8 cellular contexts compared by ENCODE assay signal in the genomic region with DNA sequence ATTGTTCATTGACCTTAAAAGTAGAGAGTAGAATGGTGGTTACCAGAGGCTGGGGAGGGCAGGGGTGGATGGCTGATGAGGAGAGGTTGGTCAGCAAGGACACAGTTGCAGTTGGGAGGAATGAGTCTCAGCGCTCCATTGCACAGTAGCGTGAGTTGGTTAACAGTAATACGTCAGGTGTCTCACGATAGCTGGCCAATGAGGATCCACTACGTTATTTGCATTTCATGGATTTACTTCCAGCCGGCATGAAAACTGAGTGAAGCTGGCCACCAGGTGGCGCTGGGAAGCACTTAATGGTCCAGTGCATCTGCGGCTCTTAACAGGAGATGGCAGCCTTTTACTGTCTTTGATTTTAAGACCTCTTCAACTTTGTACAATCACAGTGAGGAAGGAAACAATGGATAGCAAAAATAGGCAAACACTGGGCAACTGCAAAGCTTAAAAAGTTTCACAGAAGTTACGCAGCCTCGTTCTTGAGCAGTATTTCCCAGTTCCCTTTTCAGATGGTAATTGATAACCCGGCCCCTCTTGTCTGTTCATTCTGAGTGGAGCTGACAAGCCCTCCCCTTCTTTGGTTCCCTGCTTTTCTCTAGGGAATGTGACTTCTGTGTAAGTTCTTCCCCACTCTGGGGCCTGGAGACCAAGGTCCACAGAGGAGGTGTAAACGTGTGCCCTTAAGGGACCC. TPM values are rescaled to one million over a fixed set of nuclear protein-coding genes. Genes with fewer than 3 reads are reported as not detected.
DNase-seq lines count a peak whose midpoint lies in the region; ATAC-seq and TF ChIP-seq lines count a peak whose summit lies in the region.

No MANE protein-coding gene starts in this region.

- peak; percentile 92 for ATAC-seq in CD8-positive, alpha-beta T cell
- ATAC-seq in GM19463 (IDR thresholded peaks at IDR 0.05; ENCODE audit: unreplicated experiment) (peak; percentile 84), HG03565 (IDR thresholded peaks at IDR 0.05; ENCODE audit: unreplicated experiment) (peak; percentile 87)

- TF ChIP-seq CTCF in CD8-positive, alpha-beta T cell (IDR thresholded peaks at IDR 0.05), result peak; percentile 98
- peak in 1 of 3 donors; percentile 99 for TF ChIP-seq CTCF in lower leg skin (IDR thresholded peaks at IDR 0.05)

- no peaks in the 10 kb centered on the region for H3K27me3 ChIP-seq in CD8-positive, alpha-beta T cell (ENCODE audit: insufficient read depth, low read length)

- H3K9me3 ChIP-seq in CD8-positive, alpha-beta T cell (ENCODE audit: low read length), result no peaks in the 10 kb centered on the region

- POLR2A ChIA-PET in CD8-positive, alpha-beta T cell (lab: Charles Lee), result interaction anchor here (0.9 to 1.5 kb wide), 2 partner anchors 34 to 562 kb away, joined by 3 to 4 read pairs; no protein-coding TSS in a partner anchor
- POLR2A ChIA-PET in activated CD4-positive, alpha-beta T cell treated with anti-CD3 and anti-CD28 coated beads, Interleukin-2, amount 10 ng/mL, durations not matched to agents 7 days and 5 days (lab: Charles Lee), result no interaction called here

- no peak overlapping the region for H3K4me3 Mint-ChIP-seq in CD8-positive, alpha-beta T cell
- H3K4me3 Mint-ChIP-seq in activated CD4-positive, alpha-beta T cell treated with anti-CD3 and anti-CD28 coated beads, Interleukin-2, amount 10 ng/mL, durations not matched to agents 7 days and 5 days, result no peak overlapping the region

- H3K27me3 Mint-ChIP-seq in CD8-positive, alpha-beta T cell (ENCODE audit: low read depth), result no peaks in the 10 kb centered on the region
- no peaks in the 10 kb centered on the region for H3K27me3 Mint-ChIP-seq in activated CD4-positive, alpha-beta T cell treated with anti-CD3 and anti-CD28 coated beads, Interleukin-2, amount 10 ng/mL, durations not matched to agents 7 days and 5 days

- H3K9me3 Mint-ChIP-seq in CD8-positive, alpha-beta T cell, result no peaks in the 10 kb centered on the region
- no peaks in the 10 kb centered on the region for H3K9me3 Mint-ChIP-seq in activated CD4-positive, alpha-beta T cell treated with anti-CD3 and anti-CD28 coated beads, Interleukin-2, amount 10 ng/mL, durations not matched to agents 7 days and 5 days

- intact Hi-C loops in CD8-positive, alpha-beta T cell (cut with DNase I, micrococcal nuclease), result loop anchor here (1.0 to 10.0 kb wide), 8 partner anchors 245 to 1023 kb away; a partner anchor contains a TSS
- intact Hi-C loops in lower leg skin (cut with DNase I; ENCODE audit: low total_unique reads), result loop anchor here (5.0 to 10.0 kb wide), 3 partner anchors 433 to 805 kb away; no protein-coding TSS in a partner anchor

- H3K27ac Mint-ChIP-seq in CD8-positive, alpha-beta T cell, result no peak overlapping the region
- peak overlapping the region; percentile 44 for H3K27ac Mint-ChIP-seq in activated CD4-positive, alpha-beta T cell treated with anti-CD3 and anti-CD28 coated beads, Interleukin-2, amount 10 ng/mL, durations not matched to agents 7 days and 5 days

- H3K27ac ChIP-seq in CD8-positive, alpha-beta T cell (ENCODE audit: low read depth, low read length), result no peak overlapping the region

- H3K4me1 Mint-ChIP-seq in CD8-positive, alpha-beta T cell (ENCODE audit: low read depth), result peaks cover 7% of the 10 kb centered on the region
- H3K4me1 Mint-ChIP-seq in activated CD4-positive, alpha-beta T cell treated with anti-CD3 and anti-CD28 coated beads, Interleukin-2, amount 10 ng/mL, durations not matched to agents 7 days and 5 days, result peaks cover 15% of the 10 kb centered on the region

- no peak overlapping the region for H3K4me3 ChIP-seq in CD8-positive, alpha-beta T cell (ENCODE audit: low read depth, low read length)
- H3K4me3 ChIP-seq in lower leg skin (ENCODE audit: low read depth, poor library complexity, severe bottlenecking), result no peak overlapping the region

- no peaks in the 10 kb centered on the region for H3K4me1 ChIP-seq in CD8-positive, alpha-beta T cell (ENCODE audit: insufficient read depth, low read length)

- CTCF ChIA-PET in CD8-positive, alpha-beta T cell (lab: Charles Lee), result interaction anchor here (0.6 to 5.8 kb wide), 52 partner anchors 8 to 1652 kb away, joined by 3 to 70 read pairs (median 6); a partner anchor contains a TSS
- CTCF ChIA-PET in activated CD4-positive, alpha-beta T cell treated with anti-CD3 and anti-CD28 coated beads, Interleukin-2, amount 10 ng/mL, durations not matched to agents 7 days and 5 days (lab: Charles Lee), result interaction anchor here (0.7 to 5.3 kb wide), 27 partner anchors 10 to 780 kb away, joined by 3 to 46 read pairs (median 5); a partner anchor contains a TSS

- no peak for TF ChIP-seq POLR2A in lower leg skin (IDR thresholded peaks at IDR 0.05)

- WGBS in lower leg skin, 2 donors, result 7 to 8% methylated on average over 12 of the region's 12 CpGs

- H3K36me3 Mint-ChIP-seq in CD8-positive, alpha-beta T cell, result no peaks in the 10 kb centered on the region
- H3K36me3 Mint-ChIP-seq in activated CD4-positive, alpha-beta T cell treated with anti-CD3 and anti-CD28 coated beads, Interleukin-2, amount 10 ng/mL, durations not matched to agents 7 days and 5 days (ENCODE audit: low read depth), result peaks cover 2% of the 10 kb centered on the region

- DNase-seq in CD8-positive, alpha-beta T cell, result peak; percentile 59 to 87 (median 81)
- DNase-seq in NCI-H748 (lab: John Stamatoyannopoulos, UW; ENCODE audit: unreplicated experiment) (peak; percentile 89), dermis blood vessel endothelial cell (peak; percentile 98), lower leg skin (ENCODE audit: low spot score in 2 of 2) (peak; percentile 91 to 98)
- peak; percentile 90 for DNase-seq in activated CD4-positive, alpha-beta T cell treated with anti-CD3 and anti-CD28 coated beads, Interleukin-2, amount 10 ng/mL, durations not matched to agents 7 days and 5 days
- peak; percentile 81 to 88 (median 85) for DNase-seq in stimulated activated CD4-positive, alpha-beta T cell treated with anti-CD3 and anti-CD28 coated beads, TNF-alpha, amount 100 ng/mL, for 48 hours (ENCODE audit: low read depth in 3 of 3)

- no peaks in the 10 kb centered on the region for H3K36me3 ChIP-seq in CD8-positive, alpha-beta T cell (ENCODE audit: insufficient read depth, low read length)

RNA-seq across cellular contexts. Expression of a gene that starts 23.7 kb away (rescaled TPM):
- total RNA-seq in CD8-positive, alpha-beta T cell, result 1 to 10 TPM; 5.2 to 5.7 TPM
- 10 to 100 TPM; 11.2 to 13.8 TPM for total RNA-seq in activated CD4-positive, alpha-beta T cell treated with anti-CD3 and anti-CD28 coated beads, Interleukin-2, amount 10 ng/mL, durations not matched to agents 7 days and 5 days
- total RNA-seq in dermis blood vessel endothelial cell (9.6 and 85.6 TPM in 2 replicates), lower leg skin (1 to 10 TPM in 3 of 4 donors, under 1 TPM in 1; 0.91 to 6.2 (median 3.8) TPM)
